Comparison of ENCODE assay signal across 22 cellular contexts in genomic region chr17:37574427-37574826, GRCh38.
"Had no signal": no experiment of that assay in that cellular context is flagged by ENCODE, and none has a peak within 500 bp of the region (broad histone marks: within the 10 kb centered on the region; RNA-seq: fewer than 3 reads in every experiment).

No MANE protein-coding gene starts in this region.

- H3K4me3 ChIP-seq: esophagus muscularis mucosa, gastrocnemius medialis, heart right ventricle, spleen, testis, tibial nerve, upper lobe of right lung, vagina had no signal

- H3K9me3 ChIP-seq: gastrocnemius medialis, testis, upper lobe of right lung, vagina had no signal

- H3K4me3 Mint-ChIP-seq: naive thymus-derived CD4-positive, alpha-beta T cell; neural crest cell; stimulated activated naive B cell treated with anti-CD40 and anti-IgM and Interleukin-4, amounts not matched to agents 10 μg/mL and 1 μg/mL and 100 μg/mL, for 72 hours; stimulated activated naive CD8-positive, alpha-beta T cell treated with anti-CD3 and anti-CD28 coated beads, Interleukin-15, amount 100 ng/mL, for 72 hours had no signal

- DNase-seq: effector memory CD4-positive, alpha-beta T cell; gastrocnemius medialis; heart right ventricle; islet precursor cell; mammary epithelial cell; naive thymus-derived CD4-positive, alpha-beta T cell; posterior cingulate gyrus; spleen; stimulated activated CD4-positive, alpha-beta T cell treated with anti-CD3 and anti-CD28 coated beads, Interleukin-15, amount 100 ng/mL, for 24 hours; stimulated activated CD4-positive, alpha-beta T cell treated with anti-CD3 and anti-CD28 coated beads, Interleukin-1b, Interleukin-23, amount 100 ng/mL, for 48 hours; stimulated activated CD4-positive, alpha-beta T cell treated with anti-CD3 and anti-CD28 coated beads, Interleukin-4, amount 100 ng/mL, for 24 hours; stimulated activated naive B cell treated with anti-CD40 and anti-IgM and Interleukin-4, amounts not matched to agents 10 μg/mL and 1 μg/mL and 100 μg/mL, for 72 hours; stimulated activated naive CD8-positive, alpha-beta T cell treated with anti-CD3 and anti-CD28 coated beads, Interleukin-15, amount 100 ng/mL, for 72 hours; testis; upper lobe of right lung had no signal

- H3K27me3 ChIP-seq: esophagus muscularis mucosa, gastrocnemius medialis, heart right ventricle, spleen, testis, tibial nerve, upper lobe of right lung, vagina had no signal

- H3K4me1 Mint-ChIP-seq: neural crest cell; stimulated activated naive CD8-positive, alpha-beta T cell treated with anti-CD3 and anti-CD28 coated beads, Interleukin-15, amount 100 ng/mL, for 72 hours had no signal

- H3K9me3 Mint-ChIP-seq: naive thymus-derived CD4-positive, alpha-beta T cell; stimulated activated naive B cell treated with anti-CD40 and anti-IgM and Interleukin-4, amounts not matched to agents 10 μg/mL and 1 μg/mL and 100 μg/mL, for 72 hours; stimulated activated naive CD8-positive, alpha-beta T cell treated with anti-CD3 and anti-CD28 coated beads, Interleukin-15, amount 100 ng/mL, for 72 hours had no signal

- H3K27ac ChIP-seq: epithelial cell of prostate, esophagus muscularis mucosa, gastrocnemius medialis, heart right ventricle, spleen, testis, tibial nerve, upper lobe of right lung, vagina had no signal

- H3K4me1 ChIP-seq: esophagus muscularis mucosa, gastrocnemius medialis, heart right ventricle, spleen, testis, tibial nerve, upper lobe of right lung, vagina had no signal

- H3K27ac Mint-ChIP-seq: stimulated activated naive CD8-positive, alpha-beta T cell treated with anti-CD3 and anti-CD28 coated beads, Interleukin-15, amount 100 ng/mL, for 72 hours had no signal

- H3K27me3 Mint-ChIP-seq: naive thymus-derived CD4-positive, alpha-beta T cell; stimulated activated naive B cell treated with anti-CD40 and anti-IgM and Interleukin-4, amounts not matched to agents 10 μg/mL and 1 μg/mL and 100 μg/mL, for 72 hours; stimulated activated naive CD8-positive, alpha-beta T cell treated with anti-CD3 and anti-CD28 coated beads, Interleukin-15, amount 100 ng/mL, for 72 hours had no signal

- ATAC-seq: gastrocnemius medialis; heart right ventricle; left lobe of liver; naive thymus-derived CD4-positive, alpha-beta T cell; sciatic nerve; stimulated activated naive B cell treated with anti-CD40 and anti-IgM and Interleukin-4, amounts not matched to agents 10 μg/mL and 1 μg/mL and 100 μg/mL, for 72 hours; stimulated activated naive CD8-positive, alpha-beta T cell treated with anti-CD3 and anti-CD28 coated beads, Interleukin-15, amount 100 ng/mL, for 72 hours; upper lobe of right lung had no signal
